In the genomic region with DNA sequence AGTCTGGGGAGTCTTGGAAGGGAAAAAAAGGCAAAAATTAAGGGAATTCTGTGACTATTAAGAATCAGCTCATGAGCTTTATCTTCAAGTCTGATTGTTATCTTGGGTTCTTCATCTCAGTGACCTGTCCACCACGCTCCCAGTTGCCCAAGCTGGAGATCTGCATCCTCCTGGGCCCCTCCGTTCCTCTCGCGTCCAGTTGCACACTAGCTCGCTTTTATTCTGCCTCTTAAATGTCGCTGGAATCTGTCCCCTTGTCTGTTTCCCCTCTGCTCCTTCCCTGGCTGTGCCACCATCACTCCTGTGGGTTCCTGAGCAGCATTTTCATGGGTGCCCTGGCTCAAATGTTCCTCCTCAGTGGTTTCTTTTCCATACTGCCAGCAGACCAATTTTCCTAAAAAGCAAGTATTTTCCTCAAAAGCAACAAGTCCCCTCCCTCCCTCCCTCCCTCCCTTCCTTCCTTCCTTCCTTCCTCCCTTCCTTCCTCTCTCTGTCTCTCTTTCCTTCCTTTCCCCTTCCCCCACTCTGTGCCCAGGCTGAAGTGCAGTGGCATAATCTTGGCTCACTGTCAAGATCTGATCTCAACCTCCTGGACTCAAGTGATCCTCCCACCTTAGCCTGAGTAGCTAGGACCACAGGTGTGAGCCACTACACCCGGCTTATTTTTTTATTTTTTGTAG, we compare ENCODE assay signal across 1 cellular context.
TF ChIP-seq lines count a peak whose summit lies in the region.

No MANE protein-coding gene starts in this region.

TF ChIP-seq in GM12878, 131 proteins besides CTCF, POLR2A, EP300 and RAD21 (continued from another document):
- TF ChIP-seq RB1 (IDR thresholded peaks at IDR 0.05; ENCODE audit: borderline replicate concordance) = no peak
- TF ChIP-seq RCOR1 (conservative IDR thresholded peaks at IDR 0.05; ENCODE audit: low read depth, low read length) = no peak
- TF ChIP-seq ASH2L (IDR thresholded peaks at IDR 0.05; ENCODE audit: borderline replicate concordance, low read depth) = no peak
- no peak for TF ChIP-seq KLF5 (IDR thresholded peaks at IDR 0.05; ENCODE audit: partially characterized antibody)
- TF ChIP-seq ZBTB11 (CRISPR knock-in tag; IDR thresholded peaks at IDR 0.05) = no peak
- TF ChIP-seq GATAD2B (conservative IDR thresholded peaks at IDR 0.05; ENCODE audit: low read depth) = no peak
- TF ChIP-seq, protein P1, sequence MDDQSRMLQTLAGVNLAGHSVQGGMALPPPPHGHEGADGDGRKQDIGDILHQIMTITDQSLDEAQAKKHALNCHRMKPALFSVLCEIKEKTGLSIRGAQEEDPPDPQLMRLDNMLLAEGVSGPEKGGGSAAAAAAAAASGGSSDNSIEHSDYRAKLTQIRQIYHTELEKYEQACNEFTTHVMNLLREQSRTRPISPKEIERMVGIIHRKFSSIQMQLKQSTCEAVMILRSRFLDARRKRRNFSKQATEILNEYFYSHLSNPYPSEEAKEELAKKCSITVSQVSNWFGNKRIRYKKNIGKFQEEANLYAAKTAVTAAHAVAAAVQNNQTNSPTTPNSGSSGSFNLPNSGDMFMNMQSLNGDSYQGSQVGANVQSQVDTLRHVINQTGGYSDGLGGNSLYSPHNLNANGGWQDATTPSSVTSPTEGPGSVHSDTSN (IDR thresholded peaks at IDR 0.05; ENCODE audit: insufficient replicate concordance, low read depth, low read length) = no peak
